Comparison of ENCODE assay signal across 12 cellular contexts in genomic region chr1:177753655-177754054, GRCh38.
"Had no signal": no experiment of that assay in that cellular context is flagged by ENCODE, and none has a peak within 500 bp of the region (broad histone marks: within the 10 kb centered on the region; RNA-seq: fewer than 3 reads in every experiment).

No MANE protein-coding gene starts in this region.

- H3K27me3 ChIP-seq: upper lobe of left lung had no signal

- H3K27ac Mint-ChIP-seq: activated CD4-positive, alpha-beta T cell treated with anti-CD3 and anti-CD28 coated beads for 36 hours; activated CD8-positive, alpha-beta T cell treated with anti-CD3 and anti-CD28 coated beads for 36 hours; dendritic cell treated with granulocyte-macrophage colony-stimulating factor and Interleukin-4, amounts not matched to agents 40 ng/mL and 50 ng/mL, for 4 days; natural killer cell had no signal

- H3K4me1 Mint-ChIP-seq: activated CD4-positive, alpha-beta T cell treated with anti-CD3 and anti-CD28 coated beads for 36 hours; central memory CD8-positive, alpha-beta T cell; natural killer cell had no signal

- H3K4me3 ChIP-seq: upper lobe of left lung had no signal

- H3K4me3 Mint-ChIP-seq: activated CD4-positive, alpha-beta T cell treated with anti-CD3 and anti-CD28 coated beads for 36 hours; activated CD8-positive, alpha-beta T cell treated with anti-CD3 and anti-CD28 coated beads for 36 hours; central memory CD8-positive, alpha-beta T cell; dendritic cell treated with granulocyte-macrophage colony-stimulating factor and Interleukin-4, amounts not matched to agents 40 ng/mL and 50 ng/mL, for 4 days; natural killer cell had no signal

- H3K36me3 ChIP-seq: upper lobe of left lung had no signal

- H3K4me1 ChIP-seq: upper lobe of left lung had no signal

- DNase-seq: activated CD4-positive, alpha-beta T cell treated with anti-CD3 and anti-CD28 coated beads for 36 hours; activated CD8-positive, alpha-beta memory T cell treated with anti-CD3 and anti-CD28 coated beads, Interleukin-2, amount 50 U/mL, for 48 hours; activated CD8-positive, alpha-beta T cell treated with anti-CD3 and anti-CD28 coated beads for 36 hours; mammary epithelial cell; natural killer cell; stimulated activated CD4-positive, alpha-beta T cell treated with anti-CD3 and anti-CD28 coated beads, Interleukin-12 subunit alpha, Interleukin-12 subunit beta, amount 100 ng/mL, for 4 hours; stimulated activated CD4-positive, alpha-beta T cell treated with anti-CD3 and anti-CD28 coated beads, Interleukin-2, amount 100 ng/mL, for 48 hours; stimulated activated naive CD4-positive, alpha-beta T cell treated with Interleukin-2 at 50 U/mL for 16 hours; T-helper 9 cell; upper lobe of left lung had no signal

- H3K27me3 Mint-ChIP-seq: activated CD4-positive, alpha-beta T cell treated with anti-CD3 and anti-CD28 coated beads for 36 hours; activated CD8-positive, alpha-beta T cell treated with anti-CD3 and anti-CD28 coated beads for 36 hours; central memory CD8-positive, alpha-beta T cell; dendritic cell treated with granulocyte-macrophage colony-stimulating factor and Interleukin-4, amounts not matched to agents 40 ng/mL and 50 ng/mL, for 4 days had no signal

- H3K9me3 ChIP-seq: upper lobe of left lung had no signal

- H3K27ac ChIP-seq: upper lobe of left lung had no signal
